Comparison of ENCODE assay signal across 18 cellular contexts in genomic region chr17:13099079-13099478, GRCh38.
"Had no signal": no experiment of that assay in that cellular context is flagged by ENCODE, and none has a peak within 500 bp of the region (broad histone marks: within the 10 kb centered on the region; RNA-seq: fewer than 3 reads in every experiment).

No MANE protein-coding gene starts in this region.

- H3K36me3 ChIP-seq: heart left ventricle, left lung, lower lobe of right lung, sigmoid colon, stomach had no signal

- H3K27me3 ChIP-seq: heart left ventricle, left lung, sigmoid colon, stomach had no signal

- H3K36me3 Mint-ChIP-seq: immature natural killer cell, naive B cell had no signal

- H3K4me3 ChIP-seq: dorsolateral prefrontal cortex, heart left ventricle, left lung, lower lobe of right lung, sigmoid colon, skin epidermis, stomach had no signal

- DNase-seq: cortex of kidney; effector CD8-positive, alpha-beta T cell; heart left ventricle; hypothalamus; immature natural killer cell; left lung; lower lobe of right lung; mesenchymal stem cell; naive B cell; posterior cingulate gyrus; sigmoid colon; stimulated activated CD4-positive, alpha-beta T cell treated with anti-CD3 and anti-CD28 coated beads, Interleukin-12 subunit alpha, Interleukin-12 subunit beta, amount 100 ng/mL, for 4 hours; stimulated activated naive CD4-positive, alpha-beta T cell; stomach; trophoblast cell had no signal

- H3K27ac Mint-ChIP-seq: immature natural killer cell, naive B cell had no signal

- H3K4me1 Mint-ChIP-seq: central memory CD8-positive, alpha-beta T cell; immature natural killer cell; naive B cell had no signal

- H3K4me1 ChIP-seq: left lung, lower lobe of right lung, sigmoid colon, stomach had no signal

- H3K27ac ChIP-seq: heart left ventricle, left lung, lower lobe of right lung, sigmoid colon, skin epidermis, stomach had no signal

- H3K9me3 ChIP-seq: lower lobe of right lung, sigmoid colon had no signal

- ATAC-seq: heart left ventricle, left lung, lower lobe of right lung had no signal

- H3K27me3 Mint-ChIP-seq: central memory CD8-positive, alpha-beta T cell; naive B cell had no signal

- H3K4me3 Mint-ChIP-seq: central memory CD8-positive, alpha-beta T cell; immature natural killer cell; naive B cell had no signal
